In genomic region chr3:32684800-32685603, GRCh38 we compare ENCODE assay signal across 1 cellular context.
TF ChIP-seq lines count a peak whose summit lies in the region.

Gene CNOT10 (plus strand): TSS chr3:32685188. CDS start chr3:32685461, 273 bp downstream.

TF ChIP-seq in K562, 482 proteins besides CTCF, POLR2A, EP300 and RAD21 (continued from another document and continues in another):
- TF ChIP-seq AFF1 (IDR thresholded peaks at IDR 0.05; ENCODE audit: low read depth in 1 of 2, partially characterized antibody in 2 of 2) (no peak), GATAD2A (IDR thresholded peaks at IDR 0.05) (0 out of 2 replicates have a peak, but pooled peaks have one; percentile 10), UBTF (IDR thresholded peaks at IDR 0.05; ENCODE audit: borderline replicate concordance in 1 of 2, low read depth in 2 of 2, low read length in 2 of 2) (peak; percentile 49 to 50; a peak in 2 of 4 replicates), CHD7 (IDR thresholded peaks at IDR 0.05; ENCODE audit: low read depth, low read length) (no peak), ZNF436 (CRISPR knock-in tag; IDR thresholded peaks at IDR 0.05) (no peak), MLLT1 (IDR thresholded peaks at IDR 0.05) (no peak), SNIP1 (IDR thresholded peaks at IDR 0.05; ENCODE audit: low read depth) (no peak), ZNF644 (tag; IDR thresholded peaks at IDR 0.05; ENCODE audit: low read depth) (0 out of 2 replicates have a peak, but pooled peaks have one; percentile 44), ZFP36 (IDR thresholded peaks at IDR 0.05; ENCODE audit: low read depth, low read length, partially characterized antibody) (no peak), E2F6 (IDR thresholded peaks at IDR 0.05; ENCODE audit: borderline replicate concordance in 1 of 2, extremely low read depth in 1 of 2, insufficient read depth in 1 of 2, insufficient read length in 1 of 2, low read depth in 1 of 2, low read length in 1 of 2, poor library complexity in 1 of 2, severe bottlenecking in 1 of 2) (peak; percentile 87 to 88), OTX1 (CRISPR knock-in tag; IDR thresholded peaks at IDR 0.05) (0 out of 2 replicates have a peak, but pooled peaks have one; percentile 15), TAF1 (IDR thresholded peaks at IDR 0.05; ENCODE audit: control insufficient read depth, extremely low read depth, insufficient read depth, low read length, severe bottlenecking) (peak; percentile 62), ZNF316 (IDR thresholded peaks at IDR 0.05) (peak; percentile 36), HNRNPK (IDR thresholded peaks at IDR 0.05; ENCODE audit: low read depth, low read length, poor library complexity, severe bottlenecking) (no peak), ZSCAN32 (CRISPR knock-in tag; IDR thresholded peaks at IDR 0.05) (peak; percentile 69; the same call in 1 of the 2 replicates), ZNF3 (CRISPR knock-in tag; IDR thresholded peaks at IDR 0.05) (no peak), THAP7 (CRISPR knock-in tag; IDR thresholded peaks at IDR 0.05) (no peak), CTCFL (IDR thresholded peaks at IDR 0.05; ENCODE audit: borderline replicate concordance, insufficient read depth, low read depth, low read length, poor library complexity, severe bottlenecking) (peak; percentile 90), SLC30A9 (CRISPR knock-in tag; IDR thresholded peaks at IDR 0.05) (no peak), PURB (CRISPR knock-in tag; IDR thresholded peaks at IDR 0.05; ENCODE audit: low read depth) (no peak), TCFL5 (CRISPR knock-in tag; conservative IDR thresholded peaks at IDR 0.05) (no peak)
